Comparison of ENCODE assay signal across 8 cellular contexts in genomic region chr10:95755511-95756004, GRCh38. TPM values are rescaled to one million over a fixed set of nuclear protein-coding genes. Genes with fewer than 3 reads are reported as not detected.
DNase-seq lines count a peak whose midpoint lies in the region; ATAC-seq and TF ChIP-seq lines count a peak whose summit lies in the region.

No MANE protein-coding gene starts in this region.

- WGBS in SK-N-SH (ENCODE audit: low lambda C conversion rate) = 12% methylated on average over 8 of the region's 8 CpGs
- 29 to 37% methylated on average over 8 of the region's 8 CpGs for WGBS in heart right ventricle, 2 donors

- POLR2A ChIA-PET in SK-N-SH (lab: Yijun Ruan, JAX) = no interaction called here

- H3K4me1 Mint-ChIP-seq in CD14-positive monocyte = peaks cover 55% of the 10 kb centered on the region
- peaks cover 18% of the 10 kb centered on the region for H3K4me1 Mint-ChIP-seq in GM23338
- peaks cover 6% of the 10 kb centered on the region for H3K4me1 Mint-ChIP-seq in progenitor cell of endocrine pancreas (ENCODE audit: low read depth)

- H3K36me3 Mint-ChIP-seq in CD14-positive monocyte = peaks cover 12 to 15% of the 10 kb centered on the region in 2 donors
- H3K36me3 Mint-ChIP-seq in GM23338 (ENCODE audit: low read depth) = no peaks in the 10 kb centered on the region
- H3K36me3 Mint-ChIP-seq in progenitor cell of endocrine pancreas (ENCODE audit: insufficient read depth) = no peaks in the 10 kb centered on the region

- no peaks in the 10 kb centered on the region for H3K9me3 ChIP-seq in SK-N-SH
- H3K9me3 ChIP-seq in heart right ventricle = no peaks in the 10 kb centered on the region

- H3K4me1 ChIP-seq in GM23338 (ENCODE audit: insufficient read depth) (peaks cover 8% of the 10 kb centered on the region), SK-N-SH (ENCODE audit: control insufficient read depth in 1 of 2, insufficient read depth in 2 of 2, low read depth in 1 of 2, low read length in 1 of 2) (no peaks in the 10 kb centered on the region), heart right ventricle (peaks cover 0 to 52% (median 16%) of the 10 kb centered on the region in 9 donors)

- no peaks in the 10 kb centered on the region for H3F3A ChIP-seq in GM23338 (replicated peaks; ENCODE audit: low read depth)
- H3F3A ChIP-seq in SK-N-SH (replicated peaks; ENCODE audit: insufficient read depth) = no peaks in the 10 kb centered on the region

- H2AFZ ChIP-seq in GM23338 = peak overlapping the region; percentile 35; the same call in 1 of the 2 replicates
- peak overlapping the region; percentile 78 for H2AFZ ChIP-seq in SK-N-SH (ENCODE audit: low read depth)

- peak; percentile 92 for ATAC-seq in GM23338
- ATAC-seq in heart right ventricle = peak in 7 of 8 donors; percentile 67 to 82 (median 78)
- ATAC-seq in HG03095 (IDR thresholded peaks at IDR 0.05; ENCODE audit: unreplicated experiment) = no peak

- H3K79me2 ChIP-seq in GM23338 (replicated peaks; ENCODE audit: insufficient read depth) = no peaks in the 10 kb centered on the region
- H3K79me2 ChIP-seq in SK-N-SH (ENCODE audit: insufficient read depth) = no peaks in the 10 kb centered on the region

- TF ChIP-seq RAD21 in SK-N-SH (IDR thresholded peaks at IDR 0.05; ENCODE audit: low read length) = no peak

- DNase-seq in CD14-positive monocyte (ENCODE audit: low spot score) (peak; percentile 89), GM23338 (ENCODE audit: low spot score) (peak; percentile 83), SK-N-SH (no peak), heart right ventricle (peak in 1 of 2 donors; percentile 57), progenitor cell of endocrine pancreas (ENCODE audit: low spot score, unreplicated experiment) (no peak), hepatic stellate cell (ENCODE audit: low spot score) (no peak), NCI-H187 treated with DMSO at 0.1 percent for 48 hours (lab: John Stamatoyannopoulos, UW) (no peak)

- no peak overlapping the region for H3K27ac ChIP-seq in GM23338 (ENCODE audit: low read depth)
- H3K27ac ChIP-seq in SK-N-SH (ENCODE audit: low read depth in 2 of 2, low read length in 1 of 2) = no peak overlapping the region
- peak overlapping the region; percentile 16 to 93 (median 74) for H3K27ac ChIP-seq in heart right ventricle

- H3K4me2 ChIP-seq in GM23338 (peak overlapping the region; percentile 73), SK-N-SH (peak overlapping the region; percentile 77)

- no peaks in the 10 kb centered on the region for H3K27me3 ChIP-seq in GM23338 (ENCODE audit: insufficient read depth)
- no peaks in the 10 kb centered on the region for H3K27me3 ChIP-seq in SK-N-SH (ENCODE audit: insufficient read depth)
- H3K27me3 ChIP-seq in heart right ventricle = peaks cover 0 to 4% (median 0%) of the 10 kb centered on the region in 7 donors

- CTCF ChIA-PET in SK-N-SH (lab: Yijun Ruan, JAX) = no interaction called here

- intact Hi-C loops in CD14-positive monocyte (cut with micrococcal nuclease) (loop anchor here (5.0 to 10.0 kb wide), 3 partner anchors 37 to 79 kb away; no protein-coding TSS in a partner anchor), heart right ventricle (cut with DNase I) (loop anchor here in 1 of 10 donors (5.0 kb wide), 1 partner anchor 37 kb away; no protein-coding TSS in a partner anchor)

- H3K9ac ChIP-seq in SK-N-SH = no peak overlapping the region

- TF ChIP-seq CTCF in CD14-positive monocyte (IDR thresholded peaks at IDR 0.05) (no peak), GM23338 (conservative IDR thresholded peaks at IDR 0.05; ENCODE audit: low read depth in 2 of 2) (no peak), SK-N-SH (IDR thresholded peaks at IDR 0.05) (no peak), heart right ventricle (IDR thresholded peaks at IDR 0.05) (no peak), progenitor cell of endocrine pancreas (IDR thresholded peaks at IDR 0.05; ENCODE audit: unreplicated experiment) (no peak)

- no peak for TF ChIP-seq EP300 in SK-N-SH (IDR thresholded peaks at IDR 0.05; ENCODE audit: borderline replicate concordance in 1 of 2, low read depth in 1 of 2, low read length in 1 of 2)

- H3K27ac Mint-ChIP-seq in CD14-positive monocyte = peak overlapping the region; percentile 98 to 100 (median 99)
- H3K27ac Mint-ChIP-seq in GM23338 = no peak overlapping the region
- no peak overlapping the region for H3K27ac Mint-ChIP-seq in progenitor cell of endocrine pancreas

- peak overlapping the region; percentile 50 for H3K4me3 ChIP-seq in GM23338
- H3K4me3 ChIP-seq in SK-N-SH (ENCODE audit: low read depth in 2 of 2, low read length in 1 of 2) = peak overlapping the region in 1 of 2 experiments; percentile 49; a peak in 2 of 4 replicates
- H3K4me3 ChIP-seq in heart right ventricle = peak overlapping the region in 9 of 10 donors; percentile 18 to 59 (median 47)

- H3K9me2 ChIP-seq in GM23338 (ENCODE audit: insufficient read depth) (0 out of 2 replicates have a peak, but pooled peaks cover 5% of the 10 kb centered on the region), SK-N-SH (no peaks in the 10 kb centered on the region)

- H3K27me3 Mint-ChIP-seq in CD14-positive monocyte (ENCODE audit: low read depth in 3 of 3) (peaks cover 0 to 2% (median 2%) of the 10 kb centered on the region in 3 donors), GM23338 (ENCODE audit: insufficient read depth, low read depth, poor library complexity) (peaks cover 1% of the 10 kb centered on the region), progenitor cell of endocrine pancreas (peaks cover 24% of the 10 kb centered on the region)

- H3K4me3 Mint-ChIP-seq in CD14-positive monocyte (peak overlapping the region; percentile 84 to 99), GM23338 (peak overlapping the region; percentile 83), progenitor cell of endocrine pancreas (ENCODE audit: low read depth) (peak overlapping the region; percentile 51)

- H3K9me3 Mint-ChIP-seq in CD14-positive monocyte (peaks cover 0 to 4% (median 0%) of the 10 kb centered on the region in 7 donors), GM23338 (no peaks in the 10 kb centered on the region; the same call in 2 of the 3 replicates), progenitor cell of endocrine pancreas (ENCODE audit: low read depth) (no peaks in the 10 kb centered on the region)

- no peaks in the 10 kb centered on the region for H3K36me3 ChIP-seq in GM23338 (ENCODE audit: insufficient read depth)
- no peaks in the 10 kb centered on the region for H3K36me3 ChIP-seq in SK-N-SH (replicated peaks in 1 of 2; ENCODE audit: control insufficient read depth in 1 of 2, insufficient read depth in 2 of 2, low read length in 1 of 2)
- no peaks in the 10 kb centered on the region for H3K36me3 ChIP-seq in heart right ventricle

- no peaks in the 10 kb centered on the region for H4K20me1 ChIP-seq in GM23338 (replicated peaks; ENCODE audit: insufficient read depth)
- no peaks in the 10 kb centered on the region for H4K20me1 ChIP-seq in SK-N-SH (ENCODE audit: insufficient read depth)

TF ChIP-seq in SK-N-SH, 30 proteins besides CTCF, POLR2A, EP300 and RAD21:
- TF ChIP-seq ELF1 (IDR thresholded peaks at IDR 0.05) = no peak
- TF ChIP-seq RFX5 (IDR thresholded peaks at IDR 0.05; ENCODE audit: low read length) = peak; percentile 88

RNA-seq across cellular contexts. Expression of gene ENTPD1, which starts 0.4 kb away (rescaled TPM):
- polyA plus RNA-seq in CD14-positive monocyte (10 to 100 TPM; 70.4 to 71.1 TPM), GM23338 (2016; fragmentation: Nextera tagmentation; extraction: Ambion mirVana) (2.5 and 3.6 TPM in 2 replicates), SK-N-SH (2012; rRNA removed) (0.02 TPM in 2 replicates), heart right ventricle (1 to 10 TPM; 4.2 to 4.9 TPM)
- total RNA-seq in GM23338 (2014; rRNA removed; shearing (Covaris generic)) = 2.0 and 2.3 TPM in 2 replicates
- polyA plus RNA-seq in SK-N-SH (2012; cell fraction: cytosol; rRNA removed) = 0.01 and 0.03 TPM in 2 replicates
- 0.05 TPM in 2 replicates for polyA plus RNA-seq in SK-N-SH (2012; cell fraction: nucleus; rRNA removed)
- total RNA-seq in heart right ventricle (10 to 100 TPM in 3 of 10 donors, 1 to 10 TPM in 7; 5.1 to 13.0 (median 9.3) TPM), progenitor cell of endocrine pancreas (0.29 TPM in 1 of 2 replicates, not detected in the other)

Comparison
In these comparisons a context has a peak if more than half of its experiments do, and no peak if none do; other contexts are left out.
1. DNase-seq: peak in CD14-positive monocyte (single experiment) and GM23338 (single experiment); none in SK-N-SH (single experiment), progenitor cell of endocrine pancreas (single experiment), hepatic stellate cell (single experiment) and NCI-H187 treated with DMSO at 0.1 percent for 48 hours (single experiment).
2. H3K27ac Mint-ChIP-seq: peak in CD14-positive monocyte (7 of 7); none in GM23338 (single experiment) and progenitor cell of endocrine pancreas (single experiment).
3. H3K27ac ChIP-seq: peak in heart right ventricle (10 of 10); none in GM23338 (single experiment) and SK-N-SH (0 of 2).
4. RNA of gene ENTPD1, which starts 0.4 kb away (polyA plus RNA-seq): 70.4 to 71.1 TPM in CD14-positive monocyte; 4.2 to 4.9 TPM in heart right ventricle, 2.5 to 3.6 TPM in GM23338 and 0.01 to 0.05 TPM in SK-N-SH; every median in the first group is over 10 times any median in the second.
5. Peak in every context shown above with its lines, with median percentiles within 50 percentile points of each other: H3K4me3 Mint-ChIP-seq.